In genomic region chr4:166280642-166281041, GRCh38 we compare ENCODE assay signal across 25 cellular contexts.
"Had no signal": no experiment of that assay in that cellular context is flagged by ENCODE, and none has a peak within 500 bp of the region (broad histone marks: within the 10 kb centered on the region; RNA-seq: fewer than 3 reads in every experiment).

No MANE protein-coding gene starts in this region.

- H3K27ac ChIP-seq: colonic mucosa, coronary artery, dorsolateral prefrontal cortex, epithelial cell of prostate, esophagus muscularis mucosa, esophagus squamous epithelium, foreskin keratinocyte, gastrocnemius medialis, gastroesophageal sphincter, heart left ventricle, heart right ventricle, hepatocyte had no signal

- H3K9me3 ChIP-seq: colonic mucosa, esophagus muscularis mucosa, esophagus squamous epithelium, gastrocnemius medialis, gastroesophageal sphincter, heart left ventricle, heart right ventricle had no signal

- H3K36me3 ChIP-seq: colonic mucosa, esophagus muscularis mucosa, esophagus squamous epithelium, gastrocnemius medialis, gastroesophageal sphincter, heart left ventricle, heart right ventricle had no signal

- ATAC-seq: effector memory CD8-positive, alpha-beta T cell; esophagus mucosa; foreskin keratinocyte; gastrocnemius medialis; gastroesophageal sphincter; heart left ventricle; heart right ventricle had no signal

- H3K27me3 ChIP-seq: colonic mucosa, dorsolateral prefrontal cortex, esophagus muscularis mucosa, esophagus squamous epithelium, foreskin keratinocyte, gastrocnemius medialis, gastroesophageal sphincter, heart left ventricle, heart right ventricle, hepatocyte had no signal

- DNase-seq: colonic mucosa; cortex of kidney; dermis blood vessel endothelial cell; dorsolateral prefrontal cortex; effector CD4-positive, alpha-beta T cell; effector CD8-positive, alpha-beta T cell; effector memory CD4-positive, alpha-beta T cell; effector memory CD8-positive, alpha-beta T cell; endodermal cell; erythroblast; esophagus squamous epithelium; foreskin fibroblast; foreskin keratinocyte; foreskin melanocyte; gastrocnemius medialis; glutamatergic neuron; head of caudate nucleus; heart left ventricle; heart right ventricle had no signal

- H2AFZ ChIP-seq: hepatocyte had no signal

- H3K4me2 ChIP-seq: hepatocyte had no signal

- H3K4me1 ChIP-seq: colonic mucosa, esophagus muscularis mucosa, esophagus squamous epithelium, foreskin keratinocyte, gastrocnemius medialis, gastroesophageal sphincter, heart left ventricle, heart right ventricle had no signal

- H3K4me3 ChIP-seq: colonic mucosa, coronary artery, dorsolateral prefrontal cortex, esophagus muscularis mucosa, esophagus squamous epithelium, gastrocnemius medialis, gastroesophageal sphincter, heart left ventricle, heart right ventricle, hepatocyte had no signal

- H3K79me2 ChIP-seq: hepatocyte had no signal
